ENCODE assay signal across 14 cellular contexts in genomic region chr15:61857169-61857829, GRCh38.
DNase-seq lines count a peak whose midpoint lies in the region; ATAC-seq and TF ChIP-seq lines count a peak whose summit lies in the region.
"Had no signal": no experiment of that assay in that cellular context is flagged by ENCODE, and none has a peak within 500 bp of the region (broad histone marks: within the 10 kb centered on the region; RNA-seq: fewer than 3 reads in every experiment).

No MANE protein-coding gene starts in this region.

- no peak overlapping the region for H2BK15ac ChIP-seq in IMR-90 (ENCODE audit: low read depth, low read length)

- H3K4me1 Mint-ChIP-seq in CD4-positive, CD25-positive, alpha-beta regulatory T cell, result peaks cover 0 to 13% (median 7%) of the 10 kb centered on the region in 4 donors
- H3K4me1 Mint-ChIP-seq in natural killer cell, result peaks cover 0 to 6% of the 10 kb centered on the region in 2 donors
- H3K4me1 Mint-ChIP-seq in HFFc6 (ENCODE audit: low read depth), result no peaks in the 10 kb centered on the region
- H3K4me1 Mint-ChIP-seq: CD14-positive monocyte had no signal

- H3K4me1 ChIP-seq in CD4-positive, CD25-positive, alpha-beta regulatory T cell (ENCODE audit: control insufficient read depth, insufficient read depth, low read length, poor library complexity, severe bottlenecking), result peaks cover 15% of the 10 kb centered on the region
- H3K4me1 ChIP-seq in IMR-90 (ENCODE audit: control insufficient read depth, insufficient read depth, low read length), result no peaks in the 10 kb centered on the region
- H3K4me1 ChIP-seq in endocrine pancreas (ENCODE audit: control insufficient read depth, insufficient read depth, low read length), result peaks cover 13% of the 10 kb centered on the region
- H3K4me1 ChIP-seq in transverse colon, result no peaks in the 10 kb centered on the region
- H3K4me1 ChIP-seq: ascending aorta had no signal

- no peaks in the 10 kb centered on the region for H3K9me3 Mint-ChIP-seq in CD4-positive, CD25-positive, alpha-beta regulatory T cell
- no peaks in the 10 kb centered on the region for H3K9me3 Mint-ChIP-seq in natural killer cell
- H3K9me3 Mint-ChIP-seq in HFFc6, result no peaks in the 10 kb centered on the region
- H3K9me3 Mint-ChIP-seq: CD14-positive monocyte had no signal

- H4K91ac ChIP-seq in IMR-90 (ENCODE audit: insufficient read depth, low read depth, low read length), result no peak overlapping the region

- H3K23ac ChIP-seq in IMR-90 (ENCODE audit: low read depth, low read length), result no peak overlapping the region

- no peak overlapping the region for H4K5ac ChIP-seq in IMR-90 (ENCODE audit: low read depth, low read length)

- no peak overlapping the region for H3K27ac Mint-ChIP-seq in CD4-positive, CD25-positive, alpha-beta regulatory T cell
- H3K27ac Mint-ChIP-seq in natural killer cell (no peak overlapping the region), HFFc6 (no peak overlapping the region)
- H3K27ac Mint-ChIP-seq: progenitor cell of endocrine pancreas had no signal

- H3K4me3 ChIP-seq in CD4-positive, CD25-positive, alpha-beta regulatory T cell (ENCODE audit: low read depth, low read length), result peak overlapping the region; percentile 98
- H3K4me3 ChIP-seq in IMR-90 (ENCODE audit: insufficient read depth, low read depth, low read length) (no peak overlapping the region), endocrine pancreas (ENCODE audit: control insufficient read depth, insufficient read depth, low read length) (peak overlapping the region; percentile 60), transverse colon (no peak overlapping the region)
- H3K4me3 ChIP-seq: ascending aorta, GM23248 had no signal

- no peak for TF ChIP-seq EP300 in transverse colon (IDR thresholded peaks at IDR 0.05; ENCODE audit: low read depth)

- no peak overlapping the region for H2AK5ac ChIP-seq in IMR-90 (ENCODE audit: low read depth, low read length)

- H2AK9ac ChIP-seq in IMR-90 (replicated peaks; ENCODE audit: low read depth, low read length, poor library complexity), result no peak overlapping the region

- 100% methylated on average over 2 of the region's 8 CpGs; no CpG with 5 or more reads in 1 of the 2 experiments for WGBS in IMR-90 (ENCODE audit: extremely low coverage in 2 of 2, insufficient read length in 1 of 2), 2 experiments
- 70 to 71% methylated on average over 8 of the region's 8 CpGs for WGBS in transverse colon (ENCODE audit: low coverage in 1 of 2), 2 donors

- no peak overlapping the region for H3K4me2 ChIP-seq in IMR-90 (ENCODE audit: low read depth, low read length)

- no TSS peak for BruUV-seq in IMR-90 (replicated peaks; lab: Mats Ljungman, UMichigan)

- intact Hi-C loops in IMR-90 (cut with micrococcal nuclease), result no loop called here
- intact Hi-C loops in natural killer cell (cut with micrococcal nuclease), result loop anchor here (5.0 kb wide), 1 partner anchor 205 kb away; the partner anchor contains the start of gene VPS13C
- intact Hi-C loops in transverse colon (cut with DNase I; ENCODE audit: low total_unique reads), result no loop called here

- no peaks in the 10 kb centered on the region for H3K27me3 ChIP-seq in CD4-positive, CD25-positive, alpha-beta regulatory T cell (ENCODE audit: control insufficient read depth, insufficient read depth, low read length)
- H3K27me3 ChIP-seq in IMR-90 (ENCODE audit: control insufficient read depth, insufficient read depth, low read length) (no peaks in the 10 kb centered on the region), endocrine pancreas (ENCODE audit: control insufficient read depth, insufficient read depth, low read length) (no peaks in the 10 kb centered on the region), transverse colon (no peaks in the 10 kb centered on the region)
- H3K27me3 ChIP-seq: ascending aorta had no signal

- CTCF ChIA-PET in IMR-90 (lab: Yijun Ruan, JAX), result no interaction called here

- H3K9me1 ChIP-seq in IMR-90 (ENCODE audit: insufficient read depth, low read length), result no peaks in the 10 kb centered on the region

- TF ChIP-seq RAD21 in IMR-90 (IDR thresholded peaks at IDR 0.05; ENCODE audit: low read length), result no peak

- H3K79me1 ChIP-seq in IMR-90 (ENCODE audit: low read depth in 1 of 2, low read length in 2 of 2), result no peaks in the 10 kb centered on the region

- no peak overlapping the region for H3K14ac ChIP-seq in IMR-90 (replicated peaks; ENCODE audit: low read depth, low read length)

- H3K9ac ChIP-seq in IMR-90 (ENCODE audit: low read depth, low read length), result no peak overlapping the region
- H3K9ac ChIP-seq in endocrine pancreas (ENCODE audit: control insufficient read depth, insufficient read depth, low read length), result no peak overlapping the region
- H3K9ac ChIP-seq: GM23248 had no signal

- ATAC-seq in CD4-positive, CD25-positive, alpha-beta regulatory T cell (ENCODE audit: low read depth in 2 of 2), result peak; percentile 91
- ATAC-seq in IMR-90 (ENCODE audit: low read depth), result peak; percentile 17; the same call in 1 of the 2 replicates
- peak; percentile 91 to 92 (median 92) for ATAC-seq in natural killer cell

- dilution Hi-C loops in IMR-90 (cut with HindIII; ENCODE audit: low sequenced_read_pairs, unreplicated experiment), result no loop called here

- H2BK20ac ChIP-seq in IMR-90 (ENCODE audit: low read depth, low read length), result no peak overlapping the region

- no peaks in the 10 kb centered on the region for H3K27me3 Mint-ChIP-seq in CD4-positive, CD25-positive, alpha-beta regulatory T cell
- no peaks in the 10 kb centered on the region for H3K27me3 Mint-ChIP-seq in natural killer cell (ENCODE audit: low read depth in 2 of 2)
- no peaks in the 10 kb centered on the region for H3K27me3 Mint-ChIP-seq in HFFc6 (ENCODE audit: insufficient read depth)
- H3K27me3 Mint-ChIP-seq: progenitor cell of endocrine pancreas had no signal

- peak in 2 of 3 donors; percentile 79 to 83 for DNase-seq in CD4-positive, CD25-positive, alpha-beta regulatory T cell
- DNase-seq in IMR-90, result no peak
- DNase-seq in natural killer cell, result no peak
- DNase-seq in LoVo (ENCODE audit: low spot score), result no peak
- no peak for DNase-seq in transverse colon
- no peak for DNase-seq in NCI-H82 treated with DMSO at 0.1 percent for 48 hours (lab: John Stamatoyannopoulos, UW; ENCODE audit: unreplicated experiment)
- no peak for DNase-seq in HFFc6
- DNase-seq: activated CD4-positive, alpha-beta T cell treated with anti-CD3 and anti-CD28 coated beads for 1 hour; GM23248; NCI-H1048 had no signal

- TF ChIP-seq CTCF in IMR-90 (conservative IDR thresholded peaks at IDR 0.05; ENCODE audit: low read depth, low read length) (no peak), natural killer cell (IDR thresholded peaks at IDR 0.05) (no peak), transverse colon (IDR thresholded peaks at IDR 0.05) (no peak), HFFc6 (IDR thresholded peaks at IDR 0.05) (no peak)

- no peak overlapping the region for H4K8ac ChIP-seq in IMR-90 (ENCODE audit: low read depth in 2 of 2, low read length in 2 of 2)

- H3K4ac ChIP-seq in IMR-90 (ENCODE audit: low read depth, low read length), result no peak overlapping the region

- in situ Hi-C loops in IMR-90 (cut with MboI; ENCODE audit: low sequenced_read_pairs), result no loop called here
- in situ Hi-C loops in transverse colon (cut with MboI; ENCODE audit: low pct_ligation_motif_present in 1 of 4, low pct_unique_long_range_greater_than_20kb in 1 of 4, low sequenced_read_pairs in 3 of 4), result loop anchor here in 1 of 4 donors (25.0 kb wide), 1 partner anchor 455 kb away; no protein-coding TSS in a partner anchor

- no peaks in the 10 kb centered on the region for H4K20me1 ChIP-seq in IMR-90 (ENCODE audit: insufficient read depth, low read length)

- no peak overlapping the region for H2BK120ac ChIP-seq in IMR-90 (ENCODE audit: low read depth, low read length)

- no peak overlapping the region for H3K56ac ChIP-seq in IMR-90 (ENCODE audit: extremely low read depth, insufficient read depth, low read length)

- H3K4me3 Mint-ChIP-seq in CD4-positive, CD25-positive, alpha-beta regulatory T cell, result no peak overlapping the region
- no peak overlapping the region for H3K4me3 Mint-ChIP-seq in natural killer cell
- H3K4me3 Mint-ChIP-seq in HFFc6, result no peak overlapping the region
- H3K4me3 Mint-ChIP-seq: CD14-positive monocyte had no signal

- POLR2A ChIA-PET in IMR-90 (lab: Charles Lee; ENCODE audit: unreplicated experiment), result no interaction called here

- TF ChIP-seq POLR2A in IMR-90 (IDR thresholded peaks at IDR 0.05; ENCODE audit: low read depth, low read length) (no peak), transverse colon (IDR thresholded peaks at IDR 0.05) (no peak)

- H3K36me3 ChIP-seq in CD4-positive, CD25-positive, alpha-beta regulatory T cell (ENCODE audit: control insufficient read depth, insufficient read depth, low read length), result peaks cover 19% of the 10 kb centered on the region
- H3K36me3 ChIP-seq in IMR-90 (ENCODE audit: control insufficient read depth, insufficient read depth, low read length), result peaks cover 4% of the 10 kb centered on the region; the same call in 1 of the 2 replicates
- no peaks in the 10 kb centered on the region for H3K36me3 ChIP-seq in endocrine pancreas (ENCODE audit: control insufficient read depth, insufficient read depth, low read length)
- H3K36me3 ChIP-seq in transverse colon, result peaks cover 0 to 8% (median under 1%) of the 10 kb centered on the region in 4 donors

- peaks cover 5% of the 10 kb centered on the region for H3K36me3 Mint-ChIP-seq in CD4-positive, CD25-positive, alpha-beta regulatory T cell
- H3K36me3 Mint-ChIP-seq in natural killer cell, result no peaks in the 10 kb centered on the region
- no peaks in the 10 kb centered on the region for H3K36me3 Mint-ChIP-seq in HFFc6 (ENCODE audit: low read depth)

- no peaks in the 10 kb centered on the region for H3K9me3 ChIP-seq in CD4-positive, CD25-positive, alpha-beta regulatory T cell (ENCODE audit: control insufficient read depth in 2 of 2, low read length in 2 of 2)
- H3K9me3 ChIP-seq in IMR-90 (ENCODE audit: control insufficient read depth, insufficient read depth, low read length) (no peaks in the 10 kb centered on the region), endocrine pancreas (ENCODE audit: control insufficient read depth, low read length) (no peaks in the 10 kb centered on the region), transverse colon (no peaks in the 10 kb centered on the region)
- H3K9me3 ChIP-seq: ascending aorta had no signal

- H3K18ac ChIP-seq in IMR-90 (ENCODE audit: low read depth, low read length), result no peak overlapping the region

- H3K27ac ChIP-seq in CD4-positive, CD25-positive, alpha-beta regulatory T cell (ENCODE audit: insufficient read depth, low read length, poor library complexity, severe bottlenecking), result peak overlapping the region; percentile 85
- H3K27ac ChIP-seq in IMR-90 (ENCODE audit: insufficient read depth, low read length) (no peak overlapping the region), transverse colon (no peak overlapping the region)
- H3K27ac ChIP-seq: ascending aorta, GM23248 had no signal

- no peak overlapping the region for H2AFZ ChIP-seq in IMR-90 (replicated peaks; ENCODE audit: low read length, poor library complexity)
- H2AFZ ChIP-seq: GM23248 had no signal

- no peak overlapping the region for H2BK5ac ChIP-seq in IMR-90 (ENCODE audit: low read depth, low read length, poor library complexity, severe bottlenecking)

TF ChIP-seq in IMR-90, 13 proteins besides CTCF, POLR2A, EP300 and RAD21 (continues in another document):
- TF ChIP-seq BHLHE40 (IDR thresholded peaks at IDR 0.05; ENCODE audit: low read depth, low read length), result no peak
- no peak for TF ChIP-seq MAFK (IDR thresholded peaks at IDR 0.05; ENCODE audit: low read depth, low read length)
- no peak for TF ChIP-seq RFX5 (IDR thresholded peaks at IDR 0.05; ENCODE audit: low read depth, low read length)

Comparison
In these comparisons a context has a peak if more than half of its experiments do, and no peak if none do; other contexts are left out.
1. ATAC-seq: peak in every context shown above with its lines; median percentile 92 in natural killer cell; 91 in CD4-positive, CD25-positive, alpha-beta regulatory T cell; 17 in IMR-90.
2. DNase-seq: peak in CD4-positive, CD25-positive, alpha-beta regulatory T cell (2 of 3); none in IMR-90 (single experiment), natural killer cell (single experiment), LoVo (single experiment), transverse colon (single experiment), NCI-H82 treated with DMSO at 0.1 percent for 48 hours (single experiment) and HFFc6 (single experiment).
3. H3K4me3 ChIP-seq: peak in CD4-positive, CD25-positive, alpha-beta regulatory T cell (single experiment) and endocrine pancreas (single experiment); none in IMR-90 (single experiment) and transverse colon (0 of 4).